15 cellular contexts compared by ENCODE assay signal in genomic region chr2:67445652-67446268, GRCh38. TPM values are rescaled to one million over a fixed set of nuclear protein-coding genes. Genes with fewer than 3 reads are reported as not detected.
A peak's percentile ranks its signal among the peaks of the same experiment; 100 is the strongest.
DNase-seq lines count a peak whose midpoint lies in the region; ATAC-seq, FAIRE-seq and TF ChIP-seq lines count a peak whose summit lies in the region.
"Had no signal": no experiment of that assay in that cellular context is flagged by ENCODE, and none has a peak within 500 bp of the region (broad histone marks: within the 10 kb centered on the region; RNA-seq: fewer than 3 reads in every experiment).

No MANE protein-coding gene starts in this region.

- peak in 1 of 4 donors; percentile 36 for TF ChIP-seq EP300 in upper lobe of left lung (IDR thresholded peaks at IDR 0.05)

- DNase-seq in LHCN-M2 (ENCODE audit: low read depth) (peak; percentile 23), PC-9 (no peak), keratinocyte (ENCODE audit: low read depth, low spot score) (no peak), H54 (ENCODE audit: insufficient read length, low spot score) (no peak), upper lobe of left lung (no peak)
- no peak for DNase-seq in activated naive CD8-positive, alpha-beta T cell treated with anti-CD3 and anti-CD28 coated beads, Interleukin-2, amount 50 U/mL, for 24 hours
- DNase-seq: activated CD4-positive, alpha-beta T cell treated with anti-CD3 and anti-CD28 coated beads for 36 hours; NCI-H226; stimulated activated CD4-positive, alpha-beta T cell treated with anti-CD3 and anti-CD28 coated beads, Interleukin-15, amount 100 ng/mL, for 24 hours; SW 1271 had no signal

- H3K4me3 ChIP-seq in PC-9 (no peak overlapping the region), keratinocyte (ENCODE audit: control insufficient read depth in 2 of 3, extremely low read depth in 1 of 3, insufficient read depth in 2 of 3, low read depth in 1 of 3, low read length in 3 of 3) (no peak overlapping the region), upper lobe of left lung (no peak overlapping the region)
- H3K4me3 ChIP-seq: cardiac muscle cell, K562 had no signal

- dilution Hi-C loops in keratinocyte (cut with MboI; ENCODE audit: extremely low pct_ligation_motif_present, low sequenced_read_pairs): no loop called here

- H3K36me3 ChIP-seq in PC-9 (ENCODE audit: low read depth) (no peaks in the 10 kb centered on the region), keratinocyte (ENCODE audit: control insufficient read depth in 2 of 2, extremely low read depth in 1 of 2, insufficient read depth in 2 of 2, low read length in 2 of 2) (no peaks in the 10 kb centered on the region), upper lobe of left lung (no peaks in the 10 kb centered on the region)
- H3K36me3 ChIP-seq: cardiac muscle cell had no signal

- TF ChIP-seq POLR2A in H54 (IDR thresholded peaks at IDR 0.05; ENCODE audit: low read depth, low read length) (no peak), upper lobe of left lung (IDR thresholded peaks at IDR 0.05) (no peak)

- H3K9me3 ChIP-seq in PC-9 (ENCODE audit: insufficient read depth, low read depth) (no peaks in the 10 kb centered on the region), keratinocyte (ENCODE audit: control insufficient read depth, low read depth, low read length) (no peaks in the 10 kb centered on the region), upper lobe of left lung (no peaks in the 10 kb centered on the region)

- intact Hi-C loops in PC-9 (cut with micrococcal nuclease; ENCODE audit: unreplicated experiment): loop anchor here (2.0 kb wide), 1 partner anchor 19 kb away; no protein-coding TSS in a partner anchor

- H4K20me1 ChIP-seq in PC-9 (ENCODE audit: insufficient read depth) (no peaks in the 10 kb centered on the region), keratinocyte (ENCODE audit: control insufficient read depth, extremely low read depth, insufficient read depth, low read length) (no peaks in the 10 kb centered on the region)

- no peak overlapping the region for H3K4me3 Mint-ChIP-seq in activated naive CD8-positive, alpha-beta T cell treated with anti-CD3 and anti-CD28 coated beads, Interleukin-2, amount 50 U/mL, for 24 hours
- H3K4me3 Mint-ChIP-seq: activated CD4-positive, alpha-beta T cell treated with anti-CD3 and anti-CD28 coated beads for 36 hours; dendritic cell treated with granulocyte-macrophage colony-stimulating factor and Interleukin-4, amounts not matched to agents 40 ng/mL and 50 ng/mL, for 4 days had no signal

- no peak overlapping the region for H3K9ac ChIP-seq in keratinocyte (ENCODE audit: control insufficient read depth, extremely low read depth, insufficient read depth, low read length)

- H3K9me2 ChIP-seq in PC-9 (ENCODE audit: insufficient read depth): 0 out of 2 replicates have a peak, but pooled peaks cover 3% of the 10 kb centered on the region

- no peaks in the 10 kb centered on the region for H3K9me3 Mint-ChIP-seq in activated naive CD8-positive, alpha-beta T cell treated with anti-CD3 and anti-CD28 coated beads, Interleukin-2, amount 50 U/mL, for 24 hours
- H3K9me3 Mint-ChIP-seq: dendritic cell treated with granulocyte-macrophage colony-stimulating factor and Interleukin-4, amounts not matched to agents 40 ng/mL and 50 ng/mL, for 4 days had no signal

- H3K9me1 ChIP-seq in keratinocyte (ENCODE audit: control insufficient read depth, extremely low read depth, insufficient read depth, low read length): no peaks in the 10 kb centered on the region

- H3K4me1 Mint-ChIP-seq in activated naive CD8-positive, alpha-beta T cell treated with anti-CD3 and anti-CD28 coated beads, Interleukin-2, amount 50 U/mL, for 24 hours: no peaks in the 10 kb centered on the region
- H3K4me1 Mint-ChIP-seq: activated CD4-positive, alpha-beta T cell treated with anti-CD3 and anti-CD28 coated beads for 36 hours had no signal

- peaks cover 7% of the 10 kb centered on the region for H3K27me3 Mint-ChIP-seq in activated naive CD8-positive, alpha-beta T cell treated with anti-CD3 and anti-CD28 coated beads, Interleukin-2, amount 50 U/mL, for 24 hours
- H3K27me3 Mint-ChIP-seq: dendritic cell treated with granulocyte-macrophage colony-stimulating factor and Interleukin-4, amounts not matched to agents 40 ng/mL and 50 ng/mL, for 4 days had no signal

- no peaks in the 10 kb centered on the region for H3K79me2 ChIP-seq in PC-9 (ENCODE audit: low read depth)
- no peaks in the 10 kb centered on the region for H3K79me2 ChIP-seq in keratinocyte (ENCODE audit: control insufficient read depth, insufficient read depth, low read length)

- CTCF ChIA-PET in PC-9 (lab: Charles Lee): no interaction called here

- no peak overlapping the region for H2AFZ ChIP-seq in PC-9
- H2AFZ ChIP-seq in keratinocyte (ENCODE audit: control insufficient read depth, low read length): peak overlapping the region; percentile 21

- H3K27ac ChIP-seq in 22Rv1 (peak overlapping the region; percentile 79), PC-9 (no peak overlapping the region), keratinocyte (ENCODE audit: control insufficient read depth, insufficient read depth, low read length) (peak overlapping the region; percentile 42), upper lobe of left lung (no peak overlapping the region)
- H3K27ac ChIP-seq: cardiac muscle cell had no signal

- no TSS peak for BruUV-seq in PC-9 (replicated peaks; lab: Mats Ljungman, UMichigan)

- H3K27me3 ChIP-seq in PC-9 (ENCODE audit: insufficient read depth, low read depth) (no peaks in the 10 kb centered on the region), keratinocyte (ENCODE audit: control insufficient read depth, extremely low read depth, insufficient read depth, low read length) (no peaks in the 10 kb centered on the region), upper lobe of left lung (no peaks in the 10 kb centered on the region)
- H3K27me3 ChIP-seq: cardiac muscle cell had no signal

- ATAC-seq in GM19023 (IDR thresholded peaks at IDR 0.05; ENCODE audit: unreplicated experiment) (no peak), upper lobe of left lung (ENCODE audit: low FRiP score in 2 of 2) (no peak)
- ATAC-seq in activated naive CD8-positive, alpha-beta T cell treated with anti-CD3 and anti-CD28 coated beads, Interleukin-2, amount 50 U/mL, for 24 hours: no peak
- ATAC-seq: activated CD4-positive, alpha-beta T cell treated with anti-CD3 and anti-CD28 coated beads for 36 hours; K562 had no signal

- H3K4me2 ChIP-seq in PC-9 (peak overlapping the region; percentile 26), keratinocyte (ENCODE audit: control insufficient read depth, extremely low read depth, insufficient read depth, low read depth, low read length) (no peak overlapping the region)

- POLR2A ChIA-PET in PC-9 (lab: Charles Lee; ENCODE audit: unreplicated experiment): no interaction called here

- no peak overlapping the region for H3K27ac Mint-ChIP-seq in activated naive CD8-positive, alpha-beta T cell treated with anti-CD3 and anti-CD28 coated beads, Interleukin-2, amount 50 U/mL, for 24 hours
- H3K27ac Mint-ChIP-seq: activated CD4-positive, alpha-beta T cell treated with anti-CD3 and anti-CD28 coated beads for 36 hours; dendritic cell treated with granulocyte-macrophage colony-stimulating factor and Interleukin-4, amounts not matched to agents 40 ng/mL and 50 ng/mL, for 4 days had no signal

- peaks cover 23% of the 10 kb centered on the region for H3K4me1 ChIP-seq in PC-9 (replicated peaks; ENCODE audit: insufficient read depth)
- H3K4me1 ChIP-seq in keratinocyte (ENCODE audit: control insufficient read depth, extremely low read depth, insufficient read depth, low read length): peaks cover 29% of the 10 kb centered on the region
- peaks cover 0 to 10% (median 2%) of the 10 kb centered on the region in 4 donors for H3K4me1 ChIP-seq in upper lobe of left lung

- FAIRE-seq in keratinocyte (lab: Jason Lieb, UNC): peak; percentile 13
- FAIRE-seq in H54 (lab: Jason Lieb, UNC): no peak
- FAIRE-seq: K562 had no signal

- H3F3A ChIP-seq in PC-9 (ENCODE audit: insufficient read depth, low read depth): peaks cover 11% of the 10 kb centered on the region; the same call in 1 of the 2 replicates

- TF ChIP-seq CTCF in 22Rv1 (IDR thresholded peaks at IDR 0.05): no peak
- TF ChIP-seq CTCF in PC-9 (conservative IDR thresholded peaks at IDR 0.05): no peak
- TF ChIP-seq CTCF in keratinocyte (optimal IDR thresholded peaks at IDR 0.05 in 1 of 3, IDR thresholded peaks at IDR 0.05 in 1 of 3, conservative IDR thresholded peaks at IDR 0.05 in 1 of 3; ENCODE audit: extremely low read depth in 1 of 3, insufficient read depth in 2 of 3, low read length in 3 of 3): no peak
- no peak for TF ChIP-seq CTCF in upper lobe of left lung (IDR thresholded peaks at IDR 0.05)

- H3K36me3 Mint-ChIP-seq in activated naive CD8-positive, alpha-beta T cell treated with anti-CD3 and anti-CD28 coated beads, Interleukin-2, amount 50 U/mL, for 24 hours (ENCODE audit: low read depth): no peaks in the 10 kb centered on the region

- 45 to 46% methylated on average over 5 of the region's 5 CpGs for WGBS in upper lobe of left lung, 2 donors

RNA-seq across cellular contexts. Expression of gene ETAA1, which starts 48.6 kb away (rescaled TPM):
- total RNA-seq in LHCN-M2 (2014; rRNA removed) (30.5 and 32.1 TPM in 2 replicates), PC-9 (2021) (17.1 and 25.3 TPM in 2 replicates), upper lobe of left lung (10 to 100 TPM in 4 of 6 donors, 1 to 10 TPM in 2; 7.0 to 29.8 (median 13.8) TPM)
- 4.0 TPM for polyA plus RNA-seq in LHCN-M2 (2012)
- polyA plus RNA-seq in keratinocyte: 5.5 to 11.5 TPM (median 6.4 TPM) in 3 replicates
- polyA plus RNA-seq in keratinocyte (2011; ENCODE audit: low read depth): 8.6 TPM
- 4.0 and 8.3 TPM in 2 replicates for polyA plus RNA-seq in keratinocyte (2011; cell fraction: cytosol; rRNA removed)
- polyA plus RNA-seq in keratinocyte (2011; cell fraction: nucleus; rRNA removed): 8.5 and 11.8 TPM in 2 replicates
- polyA plus RNA-seq in keratinocyte (2012; ENCODE audit: low replicate concordance): 5.8 and 6.9 TPM in 2 replicates
- polyA minus RNA-seq in keratinocyte: 0.39 to 8.8 TPM (median 2.7 TPM) in 3 replicates
- 5.6 TPM for polyA minus RNA-seq in keratinocyte (2011; cell fraction: cytosol; rRNA and poly(A)+ RNA removed)
- polyA minus RNA-seq in keratinocyte (2011; cell fraction: nucleus; rRNA and poly(A)+ RNA removed): 3.2 and 7.0 TPM in 2 replicates

Comparison
In these comparisons a context has a peak if more than half of its experiments do, and no peak if none do; other contexts are left out.
1. H3K27ac ChIP-seq: peak in 22Rv1 (single experiment) and keratinocyte (single experiment); none in PC-9 (single experiment) and upper lobe of left lung (0 of 4).